Comparison of ENCODE assay signal across 18 cellular contexts in genomic region chr1:17135530-17135929, GRCh38.
"Had no signal": no experiment of that assay in that cellular context is flagged by ENCODE, and none has a peak within 500 bp of the region (broad histone marks: within the 10 kb centered on the region; RNA-seq: fewer than 3 reads in every experiment).

No MANE protein-coding gene starts in this region.

- DNase-seq: activated CD4-positive, alpha-beta T cell treated with anti-CD3 and anti-CD28 coated beads, Interleukin-2, amount 50 U/mL, for 1 hour; activated CD4-positive, CD25-positive, alpha-beta regulatory T cell treated with anti-CD3 and anti-CD28 coated beads, Interleukin-2, amount 50 U/mL, for 72 hours; activated CD8-positive, alpha-beta memory T cell treated with anti-CD3 and anti-CD28 coated beads, Interleukin-2, amount 50 U/mL, for 4 hours; activated effector memory CD4-positive, alpha-beta T cell treated with Interleukin-2 at 50 U/mL for 16 hours; activated naive CD4-positive, alpha-beta T cell treated with anti-CD3 and anti-CD28 coated beads, Interleukin-2, amount 50 U/mL, for 16 hours; activated T-cell treated with anti-CD3 and anti-CD28 coated beads, Interleukin-2, amount 50 U/mL, for 4 hours; aorta; brain microvascular endothelial cell; central memory CD4-positive, alpha-beta T cell; dorsolateral prefrontal cortex; immature natural killer cell; kidney glomerular epithelial cell; left ventricle myocardium superior; mucosa of descending colon; naive B cell; testis had no signal

- H3K27ac Mint-ChIP-seq: immature natural killer cell, naive B cell, type B pancreatic cell had no signal

- H3K36me3 Mint-ChIP-seq: immature natural killer cell, naive B cell, type B pancreatic cell had no signal

- H3K4me3 Mint-ChIP-seq: activated T-cell treated with anti-CD3 and anti-CD28 coated beads, Interleukin-2, amount 50 U/mL, for 4 hours; immature natural killer cell; neural crest cell; type B pancreatic cell had no signal

- ATAC-seq: activated T-cell treated with anti-CD3 and anti-CD28 coated beads, Interleukin-2, amount 50 U/mL, for 4 hours; left ventricle myocardium superior; mucosa of descending colon had no signal

- H3K4me1 Mint-ChIP-seq: immature natural killer cell, neural crest cell had no signal

- H3K9me3 Mint-ChIP-seq: activated T-cell treated with anti-CD3 and anti-CD28 coated beads, Interleukin-2, amount 50 U/mL, for 4 hours; neural crest cell; type B pancreatic cell had no signal
